In genomic region chr9:131704195-131704983, GRCh38 we compare ENCODE assay signal across 10 cellular contexts. TPM values are rescaled to one million over a fixed set of nuclear protein-coding genes. Genes with fewer than 3 reads are reported as not detected.
DNase-seq lines count a peak whose midpoint lies in the region; ATAC-seq and TF ChIP-seq lines count a peak whose summit lies in the region.
"Had no signal": no experiment of that assay in that cellular context is flagged by ENCODE, and none has a peak within 500 bp of the region (broad histone marks: within the 10 kb centered on the region; RNA-seq: fewer than 3 reads in every experiment).

No MANE protein-coding gene starts in this region.

- H3K9me3 Mint-ChIP-seq in CD4-positive, alpha-beta T cell, result no peaks in the 10 kb centered on the region
- H3K9me3 Mint-ChIP-seq in activated T-helper 17 cell treated with anti-CD3 and anti-CD28 coated beads, Interleukin-2, amount 50 U/mL, for 72 hours, result no peaks in the 10 kb centered on the region

- H3K27ac Mint-ChIP-seq in CD4-positive, alpha-beta T cell, result peak overlapping the region; percentile 65
- H3K27ac Mint-ChIP-seq in activated T-helper 17 cell treated with anti-CD3 and anti-CD28 coated beads, Interleukin-2, amount 50 U/mL, for 72 hours, result peak overlapping the region; percentile 45

- H3K9me3 ChIP-seq in CD4-positive, alpha-beta T cell (ENCODE audit: control insufficient read depth, low read length), result no peaks in the 10 kb centered on the region
- H3K9me3 ChIP-seq in HUES64 (ENCODE audit: insufficient read depth, low read depth, low read length) (no peaks in the 10 kb centered on the region), mucosa of rectum (ENCODE audit: control insufficient read depth in 2 of 2, low read length in 2 of 2) (no peaks in the 10 kb centered on the region), ovary (no peaks in the 10 kb centered on the region)

- no peak for TF ChIP-seq POLR2A in ovary (IDR thresholded peaks at IDR 0.05)

- H3K4me1 ChIP-seq in HUES64 (ENCODE audit: insufficient read depth, low read length), result peaks cover 70% of the 10 kb centered on the region
- H3K4me1 ChIP-seq in mucosa of rectum (ENCODE audit: control insufficient read depth in 2 of 2, insufficient read depth in 2 of 2, low read length in 2 of 2), result peaks cover 38 to 46% of the 10 kb centered on the region in 2 donors
- H3K4me1 ChIP-seq in ovary (ENCODE audit: insufficient read depth), result no peaks in the 10 kb centered on the region

- intact Hi-C loops in CD4-positive, alpha-beta T cell (cut with DNase I, micrococcal nuclease), result no loop called here
- intact Hi-C loops in ovary (cut with DNase I), result no loop called here

- no peak for TF ChIP-seq CTCF in CD4-positive, alpha-beta T cell (IDR thresholded peaks at IDR 0.05)
- TF ChIP-seq CTCF in ovary (IDR thresholded peaks at IDR 0.05), result no peak

- no peaks in the 10 kb centered on the region for H3K36me3 ChIP-seq in HUES64 (ENCODE audit: insufficient read depth, low read length)
- H3K36me3 ChIP-seq in mucosa of rectum (ENCODE audit: control insufficient read depth in 2 of 2, insufficient read depth in 2 of 2, low read length in 2 of 2), result no peaks in the 10 kb centered on the region
- no peaks in the 10 kb centered on the region for H3K36me3 ChIP-seq in ovary

- no peak overlapping the region for H3K4me3 Mint-ChIP-seq in CD4-positive, alpha-beta T cell
- H3K4me3 Mint-ChIP-seq in activated T-helper 17 cell treated with anti-CD3 and anti-CD28 coated beads, Interleukin-2, amount 50 U/mL, for 72 hours, result peak overlapping the region; percentile 76

- POLR2A ChIA-PET in CD4-positive, alpha-beta T cell (lab: Charles Lee), result no interaction called here

- H3K27ac ChIP-seq in CD4-positive, alpha-beta T cell (ENCODE audit: low read depth, low read length), result no peak overlapping the region
- H3K27ac ChIP-seq in HUES64 (ENCODE audit: low read depth, low read length), result peak overlapping the region; percentile 38
- H3K27ac ChIP-seq in mucosa of rectum (ENCODE audit: low read depth in 2 of 2, low read length in 2 of 2), result peak overlapping the region; percentile 49 to 60
- H3K27ac ChIP-seq in ovary, result no peak overlapping the region
- H3K27ac ChIP-seq: foreskin keratinocyte had no signal

- DNase-seq in CD4-positive, alpha-beta T cell, result no peak
- DNase-seq in ovary (no peak), AG20443 (ENCODE audit: low spot score) (no peak)
- DNase-seq: foreskin keratinocyte, NCI-H774 had no signal

- H3K4me3 ChIP-seq in HUES64 (ENCODE audit: low read length) (no peak overlapping the region), mucosa of rectum (ENCODE audit: low read length in 2 of 2) (no peak overlapping the region), ovary (no peak overlapping the region)

- H3K27me3 Mint-ChIP-seq in CD4-positive, alpha-beta T cell, result no peaks in the 10 kb centered on the region
- H3K27me3 Mint-ChIP-seq in activated T-helper 17 cell treated with anti-CD3 and anti-CD28 coated beads, Interleukin-2, amount 50 U/mL, for 72 hours, result no peaks in the 10 kb centered on the region

- 62% methylated on average over 4 of the region's 4 CpGs for WGBS in HUES64
- 76 to 85% (median 76%) methylated on average over 4 of the region's 4 CpGs for WGBS in ovary, 3 donors

- TF ChIP-seq EP300 in ovary (IDR thresholded peaks at IDR 0.05), result no peak

- ATAC-seq in CD4-positive, alpha-beta T cell (ENCODE audit: poor library complexity), result no peak
- ATAC-seq in activated T-helper 17 cell treated with anti-CD3 and anti-CD28 coated beads, Interleukin-2, amount 50 U/mL, for 72 hours (replicated peaks), result no peak
- ATAC-seq in HG03565 (IDR thresholded peaks at IDR 0.05; ENCODE audit: unreplicated experiment) (no peak), HG03520 (IDR thresholded peaks at IDR 0.05; ENCODE audit: unreplicated experiment) (no peak)
- ATAC-seq: foreskin keratinocyte had no signal

- H3K4me1 Mint-ChIP-seq in CD4-positive, alpha-beta T cell (ENCODE audit: low read depth), result peaks cover 93% of the 10 kb centered on the region
- peaks cover 54% of the 10 kb centered on the region for H3K4me1 Mint-ChIP-seq in activated T-helper 17 cell treated with anti-CD3 and anti-CD28 coated beads, Interleukin-2, amount 50 U/mL, for 72 hours

- CTCF ChIA-PET in CD4-positive, alpha-beta T cell (lab: Charles Lee), result interaction anchor here (0.6 to 1.1 kb wide), 3 partner anchors 11 to 818 kb away, joined by 3 to 4 read pairs (median 3); partner anchors contain the start of gene RAPGEF1

- peak overlapping the region; percentile 25; the same call in 1 of the 2 replicates for H3K9ac ChIP-seq in HUES64 (ENCODE audit: low read depth, low read length)
- H3K9ac ChIP-seq in mucosa of rectum (ENCODE audit: low read depth in 1 of 2, low read length in 2 of 2), result peak overlapping the region; percentile 13 to 42

- H3K36me3 Mint-ChIP-seq in CD4-positive, alpha-beta T cell (ENCODE audit: low read depth), result peaks cover 4% of the 10 kb centered on the region
- peaks cover 41% of the 10 kb centered on the region for H3K36me3 Mint-ChIP-seq in activated T-helper 17 cell treated with anti-CD3 and anti-CD28 coated beads, Interleukin-2, amount 50 U/mL, for 72 hours (ENCODE audit: low read depth)

- no peaks in the 10 kb centered on the region for H3K27me3 ChIP-seq in CD4-positive, alpha-beta T cell (ENCODE audit: control insufficient read depth, insufficient read depth, low read length)
- H3K27me3 ChIP-seq in HUES64 (ENCODE audit: insufficient read depth, low read length) (no peaks in the 10 kb centered on the region), mucosa of rectum (ENCODE audit: control insufficient read depth in 2 of 2, insufficient read depth in 2 of 2, low read length in 2 of 2) (no peaks in the 10 kb centered on the region), ovary (no peaks in the 10 kb centered on the region)
- H3K27me3 ChIP-seq: foreskin keratinocyte had no signal

RNA-seq across cellular contexts. Expression of gene RAPGEF1, which starts 35.5 kb away (rescaled TPM):
- 100 to 1,000 TPM; 130 to 134 TPM for total RNA-seq in CD4-positive, alpha-beta T cell
- polyA plus RNA-seq in HUES64 (2013, experiment 1 of 2), result 39.1 TPM
- 36.6 TPM for polyA plus RNA-seq in HUES64 (2013, experiment 2 of 2)
- total RNA-seq in activated T-helper 17 cell treated with anti-CD3 and anti-CD28 coated beads, Interleukin-2, amount 50 U/mL, for 72 hours, result 100 to 1,000 TPM; 147 to 167 TPM
- 10 to 100 TPM; 17.0 to 64.4 (median 37.2) TPM for total RNA-seq in ovary
- 10 to 100 TPM; 23.6 to 33.8 TPM for polyA plus RNA-seq in ovary

Comparison
In these comparisons a context has a peak if more than half of its experiments do, and no peak if none do; other contexts are left out.
1. H3K27ac ChIP-seq: peak in HUES64 (single experiment) and mucosa of rectum (2 of 2); none in CD4-positive, alpha-beta T cell (single experiment) and ovary (0 of 2).